ENCODE assay signal across 8 cellular contexts in genomic region chr5:40754381-40755092, GRCh38. TPM values are rescaled to one million over a fixed set of nuclear protein-coding genes. Genes with fewer than 3 reads are reported as not detected.
DNase-seq lines count a peak whose midpoint lies in the region; ATAC-seq and TF ChIP-seq lines count a peak whose summit lies in the region.

No MANE protein-coding gene starts in this region.

- H3K36me3 ChIP-seq in HAP-1 (replicated peaks): peaks cover 7% of the 10 kb centered on the region; the same call in 1 of the 2 replicates

- H3K4me1 ChIP-seq in HAP-1: peaks cover 6% of the 10 kb centered on the region; the same call in 1 of the 2 replicates

- peak overlapping the region; percentile 91 for H3K4me3 ChIP-seq in HAP-1
- peak overlapping the region; percentile 87 for H3K4me3 ChIP-seq in NB4 (ENCODE audit: low read depth, low read length)
- peak overlapping the region; percentile 91 for H3K4me3 ChIP-seq in epithelial cell of esophagus (ENCODE audit: low read length)

- intact Hi-C loops in sciatic nerve (cut with DNase I): no loop called here

- no peak for TF ChIP-seq POLR2A in NB4 (IDR thresholded peaks at IDR 0.05; ENCODE audit: extremely low read depth, insufficient read length)

- no peaks in the 10 kb centered on the region for H3K9me3 ChIP-seq in HAP-1

- peak; percentile 1 for ATAC-seq in sciatic nerve

- H3K27me3 ChIP-seq in HAP-1 (ENCODE audit: low read depth): no peaks in the 10 kb centered on the region

- peak; percentile 35 for DNase-seq in NCI-H82 (lab: John Stamatoyannopoulos, UW)
- no peak for DNase-seq in NCI-H82 treated with DMSO at 0.1 percent for 48 hours (lab: John Stamatoyannopoulos, UW; ENCODE audit: unreplicated experiment)
- DNase-seq in HAP-1 (ENCODE audit: low spot score in 2 of 2): no peak
- DNase-seq in NB4 (ENCODE audit: low read depth): peak; percentile 15
- DNase-seq in epithelial cell of esophagus (ENCODE audit: low read depth): peak; percentile 15
- no peak for DNase-seq in sciatic nerve (ENCODE audit: low spot score)
- no peak for DNase-seq in medulla oblongata (ENCODE audit: extremely low spot score)
- no peak for DNase-seq in NCI-H748 (lab: John Stamatoyannopoulos, UW; ENCODE audit: unreplicated experiment)

- TF ChIP-seq CTCF in NB4 (IDR thresholded peaks at IDR 0.05; ENCODE audit: low read depth, low read length): no peak
- no peak for TF ChIP-seq CTCF in epithelial cell of esophagus (IDR thresholded peaks at IDR 0.05; ENCODE audit: insufficient read depth, low read depth, low read length, missing control alignments)

- in situ Hi-C loops in HAP-1 (cut with MboI; ENCODE audit: low sequenced_read_pairs): no loop called here

RNA-seq across cellular contexts. Expression of gene TTC33, which starts 1.2 kb away (rescaled TPM):
- total RNA-seq in sciatic nerve: 20.1 TPM

RNA-seq across cellular contexts. Expression of gene PRKAA1, which starts 43.6 kb away (rescaled TPM):
- total RNA-seq in sciatic nerve: 78.4 TPM

Comparison
In these comparisons a context has a peak if more than half of its experiments do, and no peak if none do; other contexts are left out.
1. DNase-seq: peak in NCI-H82 (single experiment), NB4 (single experiment) and epithelial cell of esophagus (single experiment); none in NCI-H82 treated with DMSO at 0.1 percent for 48 hours (single experiment), HAP-1 (0 of 2), sciatic nerve (single experiment), medulla oblongata (single experiment) and NCI-H748 (single experiment).
2. Peak in every context shown above with its lines, with median percentiles within 50 percentile points of each other: H3K4me3 ChIP-seq.